In the genomic region with DNA sequence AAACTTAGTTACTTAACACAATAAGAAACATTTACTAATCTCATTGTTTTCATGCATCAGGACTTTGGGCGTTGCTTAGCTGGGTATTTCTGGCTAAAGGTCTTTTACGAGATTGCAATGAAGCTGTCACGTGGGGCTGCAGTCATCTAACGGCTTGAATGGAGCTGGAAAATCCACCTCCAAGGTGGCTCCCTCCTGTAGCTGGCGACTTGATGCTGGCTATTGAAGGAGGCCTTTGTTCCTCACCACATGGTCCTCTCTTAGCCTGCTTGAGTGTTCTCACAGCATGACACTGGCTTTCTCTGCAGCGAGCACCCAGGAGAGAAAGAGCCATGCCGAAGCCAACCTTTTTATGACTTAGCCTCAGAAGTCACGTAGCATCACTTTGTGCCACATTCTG, we compare ENCODE assay signal across 26 cellular contexts.
"Had no signal": no experiment of that assay in that cellular context is flagged by ENCODE, and none has a peak within 500 bp of the region (broad histone marks: within the 10 kb centered on the region; RNA-seq: fewer than 3 reads in every experiment).

No MANE protein-coding gene starts in this region.

- H3K27me3 Mint-ChIP-seq: type B pancreatic cell had no signal

- H3K27ac Mint-ChIP-seq: activated B cell treated with CpG ODN at 0.5 μM for 24 hours; activated CD4-positive, alpha-beta T cell treated with anti-CD3 and anti-CD28 coated beads, Interleukin-2, amount 10 ng/mL, durations not matched to agents 24 days and 14 days; activated naive CD8-positive, alpha-beta T cell; activated T-cell treated with anti-CD3 and anti-CD28 coated beads, Interleukin-2, amount 50 U/mL, for 72 hours; stimulated activated naive CD8-positive, alpha-beta T cell treated with anti-CD3 and anti-CD28 coated beads, Interleukin-15, amount 100 ng/mL, for 72 hours; T-helper 17 cell; type B pancreatic cell had no signal

- H3K4me3 ChIP-seq: coronary artery, lung, pancreas, sigmoid colon had no signal

- H3K4me1 Mint-ChIP-seq: activated B cell treated with CpG ODN at 0.5 μM for 24 hours; activated CD4-positive, alpha-beta T cell treated with anti-CD3 and anti-CD28 coated beads, Interleukin-2, amount 10 ng/mL, durations not matched to agents 24 days and 14 days; central memory CD8-positive, alpha-beta T cell; naive B cell; stimulated activated naive CD8-positive, alpha-beta T cell treated with anti-CD3 and anti-CD28 coated beads, Interleukin-15, amount 100 ng/mL, for 72 hours; T-helper 17 cell had no signal

- H3K27me3 ChIP-seq: brain microvascular endothelial cell, pancreas, sigmoid colon had no signal

- H3K4me1 ChIP-seq: pancreas, sigmoid colon had no signal

- H3K36me3 Mint-ChIP-seq: activated naive CD8-positive, alpha-beta T cell; naive B cell; type B pancreatic cell had no signal

- DNase-seq: activated B cell treated with CpG ODN at 0.5 μM for 24 hours; activated CD4-positive, alpha-beta T cell treated with anti-CD3 and anti-CD28 coated beads, Interleukin-2, amount 10 ng/mL, durations not matched to agents 24 days and 14 days; activated CD8-positive, alpha-beta memory T cell treated with anti-CD3 and anti-CD28 coated beads, Interleukin-2, amount 50 U/mL, for 48 hours; activated gamma-delta T cell treated with Interleukin-2 at 50 U/mL for 16 hours; activated T-cell treated with anti-CD3 and anti-CD28 coated beads, Interleukin-2, amount 50 U/mL, for 72 hours; amniotic stem cell; brain microvascular endothelial cell; effector CD4-positive, alpha-beta T cell; foreskin fibroblast; glutamatergic neuron; hypothalamus; left colon; midbrain; naive B cell; pancreas; sigmoid colon; stimulated activated CD4-positive, alpha-beta T cell treated with anti-CD3 and anti-CD28 coated beads, Interleukin-1b, Interleukin-23, amount 100 ng/mL, for 48 hours; stimulated activated naive CD8-positive, alpha-beta T cell treated with anti-CD3 and anti-CD28 coated beads, Interleukin-15, amount 100 ng/mL, for 72 hours; T-helper 17 cell had no signal

- H3K36me3 ChIP-seq: brain microvascular endothelial cell, pancreas, sigmoid colon had no signal

- H3K9me3 ChIP-seq: pancreas, sigmoid colon had no signal

- H3K4me3 Mint-ChIP-seq: activated B cell treated with CpG ODN at 0.5 μM for 24 hours; activated CD4-positive, alpha-beta T cell treated with anti-CD3 and anti-CD28 coated beads, Interleukin-2, amount 10 ng/mL, durations not matched to agents 24 days and 14 days; activated naive CD8-positive, alpha-beta T cell; activated T-cell treated with anti-CD3 and anti-CD28 coated beads, Interleukin-2, amount 50 U/mL, for 72 hours; central memory CD8-positive, alpha-beta T cell; naive B cell; stimulated activated naive CD8-positive, alpha-beta T cell treated with anti-CD3 and anti-CD28 coated beads, Interleukin-15, amount 100 ng/mL, for 72 hours; T-helper 17 cell; type B pancreatic cell had no signal

- ATAC-seq: activated T-cell treated with anti-CD3 and anti-CD28 coated beads, Interleukin-2, amount 50 U/mL, for 72 hours; left colon; pancreas; stimulated activated naive CD8-positive, alpha-beta T cell treated with anti-CD3 and anti-CD28 coated beads, Interleukin-15, amount 100 ng/mL, for 72 hours; T-helper 17 cell had no signal

- FAIRE-seq: islet of Langerhans, pancreas, TTC549 had no signal

- H3K9me3 Mint-ChIP-seq: activated B cell treated with CpG ODN at 0.5 μM for 24 hours; activated CD4-positive, alpha-beta T cell treated with anti-CD3 and anti-CD28 coated beads, Interleukin-2, amount 10 ng/mL, durations not matched to agents 24 days and 14 days; activated T-cell treated with anti-CD3 and anti-CD28 coated beads, Interleukin-2, amount 50 U/mL, for 72 hours; stimulated activated naive CD8-positive, alpha-beta T cell treated with anti-CD3 and anti-CD28 coated beads, Interleukin-15, amount 100 ng/mL, for 72 hours had no signal

- H3K27ac ChIP-seq: brain microvascular endothelial cell, coronary artery, pancreas, sigmoid colon had no signal
